ENCODE assay signal across 1 cellular context in the genomic region with DNA sequence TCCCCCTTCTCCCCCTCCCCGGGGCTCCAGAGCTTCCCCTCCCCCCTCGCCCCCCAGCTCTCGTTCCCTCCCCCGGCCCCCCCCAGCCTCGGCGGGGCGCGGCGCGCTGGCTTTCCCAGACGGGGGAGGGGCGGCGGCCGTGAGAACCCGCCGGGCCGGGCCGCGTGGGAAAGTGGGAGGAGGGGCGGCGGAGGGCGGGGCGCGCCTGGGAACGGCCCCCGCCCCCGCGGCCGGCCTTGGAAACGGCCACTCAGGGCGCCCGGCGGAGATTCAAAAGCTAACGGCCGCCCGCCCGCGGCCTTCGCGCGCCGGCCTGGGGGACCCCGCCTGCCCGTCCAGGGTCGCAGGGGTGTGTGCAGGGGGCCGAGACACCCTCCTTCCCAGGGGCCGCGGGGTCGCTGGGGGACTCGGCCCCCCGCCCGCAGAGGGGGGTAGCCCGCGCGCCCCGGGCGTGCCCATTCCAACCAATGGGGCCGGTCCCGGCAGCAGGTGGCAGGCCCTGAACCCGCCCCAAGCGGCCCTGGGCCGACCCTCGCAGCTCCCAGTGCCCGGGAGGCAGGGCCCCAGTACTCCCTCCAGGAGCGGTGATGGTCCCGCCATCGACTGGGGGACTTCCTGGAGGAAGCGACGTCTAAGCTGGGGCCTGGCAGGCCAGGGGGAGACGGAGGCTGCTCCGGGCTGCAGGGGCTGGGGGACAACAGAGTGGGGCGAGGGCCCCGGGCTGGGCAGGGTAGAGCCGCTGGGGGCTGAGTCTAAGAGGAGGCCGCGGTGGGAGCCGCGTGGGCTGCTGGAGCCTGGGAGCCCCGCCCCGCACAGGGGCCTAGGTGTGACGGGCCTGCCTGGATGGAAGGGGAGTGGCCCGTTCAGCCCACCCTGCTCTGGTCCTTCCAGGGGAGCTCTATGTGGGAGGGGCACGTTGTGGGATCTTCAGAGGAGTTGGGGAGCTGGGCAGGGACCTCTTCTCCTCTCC.
TF ChIP-seq lines count a peak whose summit lies in the region.

No MANE protein-coding gene starts in this region.

TF ChIP-seq in WTC11, 78 proteins besides CTCF, POLR2A, EP300 and RAD21 (continued from another document):
- TF ChIP-seq E2F5 (CRISPR knock-in tag; IDR thresholded peaks at IDR 0.05) (0 out of 2 replicates have a peak, but pooled peaks have one; percentile 19), NFYB (CRISPR knock-in tag; conservative IDR thresholded peaks at IDR 0.05; ENCODE audit: low read depth) (peak; percentile 31; the same call in 1 of the 2 replicates), ZNF423 (CRISPR knock-in tag; IDR thresholded peaks at IDR 0.05) (peak; percentile 58; the same call in 1 of the 2 replicates), SP1 (CRISPR knock-in tag; conservative IDR thresholded peaks at IDR 0.05) (peak; percentile 58), MYBL2 (CRISPR knock-in tag; IDR thresholded peaks at IDR 0.05) (peak; percentile 99), RELA (CRISPR knock-in tag; IDR thresholded peaks at IDR 0.05; ENCODE audit: borderline replicate concordance) (0 out of 2 replicates have a peak, but pooled peaks have one; percentile 43), ZNF671 (CRISPR knock-in tag; IDR thresholded peaks at IDR 0.05) (no peak), ZNF232 (CRISPR knock-in tag; IDR thresholded peaks at IDR 0.05) (peak; percentile 50; the same call in 1 of the 2 replicates), FOXP1 (CRISPR knock-in tag; IDR thresholded peaks at IDR 0.05; ENCODE audit: borderline replicate concordance) (0 out of 2 replicates have a peak, but pooled peaks have one; percentile 40)
